24 cellular contexts compared by ENCODE assay signal in genomic region chr17:8147805-8148404, GRCh38. TPM values are rescaled to one million over a fixed set of nuclear protein-coding genes. Genes with fewer than 3 reads are reported as not detected.
DNase-seq lines count a peak whose midpoint lies in the region; ATAC-seq, FAIRE-seq and TF ChIP-seq lines count a peak whose summit lies in the region.
"Had no signal": no experiment of that assay in that cellular context is flagged by ENCODE, and none has a peak within 500 bp of the region (broad histone marks: within the 10 kb centered on the region; RNA-seq: fewer than 3 reads in every experiment).

No MANE protein-coding gene starts in this region.

- no peak for TF ChIP-seq CTCF in GM12878 (IDR thresholded peaks at IDR 0.05 in 2 of 3, conservative IDR thresholded peaks at IDR 0.05 in 1 of 3; ENCODE audit: control insufficient read depth in 2 of 3, extremely low read depth in 1 of 3, insufficient read depth in 1 of 3, low read depth in 3 of 3, low read length in 3 of 3)
- no peak for TF ChIP-seq CTCF in thyroid gland (IDR thresholded peaks at IDR 0.05)

- H2AFZ ChIP-seq in GM12878 (ENCODE audit: control insufficient read depth, low read depth, low read length) (no peak overlapping the region), mesenchymal stem cell (ENCODE audit: low read depth, low read length) (no peak overlapping the region)
- H2AFZ ChIP-seq: PC-9 had no signal

- no peaks in the 10 kb centered on the region; the same call in 1 of the 2 replicates for H4K20me1 ChIP-seq in GM12878 (ENCODE audit: control insufficient read depth, insufficient read depth)

- H3K4me1 ChIP-seq in GM12878 (ENCODE audit: control insufficient read depth, insufficient read depth, low read length) (peaks cover 14% of the 10 kb centered on the region), mesenchymal stem cell (ENCODE audit: control insufficient read depth, insufficient read depth, low read depth, low read length) (peaks cover 25% of the 10 kb centered on the region), thyroid gland (peaks cover 20 to 22% of the 10 kb centered on the region in 2 donors)

- H3K9me3 Mint-ChIP-seq in activated CD8-positive, alpha-beta memory T cell treated with anti-CD3 and anti-CD28 coated beads, Interleukin-2, amount 10 ng/mL, durations not matched to agents 7 days and 5 days (ENCODE audit: low read depth): no peaks in the 10 kb centered on the region

- peaks cover 13% of the 10 kb centered on the region for H3K4me1 Mint-ChIP-seq in activated CD8-positive, alpha-beta memory T cell treated with anti-CD3 and anti-CD28 coated beads, Interleukin-2, amount 10 ng/mL, durations not matched to agents 7 days and 5 days

- ATAC-seq in activated CD8-positive, alpha-beta memory T cell treated with anti-CD3 and anti-CD28 coated beads, Interleukin-2, amount 10 ng/mL, durations not matched to agents 7 days and 5 days: no peak
- no peak for ATAC-seq in GM12878
- ATAC-seq: esophagus mucosa, heart left ventricle had no signal

- BruUV-seq in GM12878 (replicated peaks; lab: Mats Ljungman, UMichigan): no TSS peak

- no peak overlapping the region for H3K23ac ChIP-seq in mesenchymal stem cell (ENCODE audit: low read length in 2 of 2)

- H3K27me3 Mint-ChIP-seq in activated CD8-positive, alpha-beta memory T cell treated with anti-CD3 and anti-CD28 coated beads, Interleukin-2, amount 10 ng/mL, durations not matched to agents 7 days and 5 days: no peaks in the 10 kb centered on the region

- no peak overlapping the region for H3K14ac ChIP-seq in mesenchymal stem cell (ENCODE audit: low read length in 2 of 2)

- RAD21 ChIA-PET in GM12878 (lab: Charles Lee; ENCODE audit: unreplicated experiment): no interaction called here

- no peak for TF ChIP-seq RAD21 in GM12878 (IDR thresholded peaks at IDR 0.05; ENCODE audit: insufficient read depth, low read depth, low read length)

- H3K27ac Mint-ChIP-seq in activated CD8-positive, alpha-beta memory T cell treated with anti-CD3 and anti-CD28 coated beads, Interleukin-2, amount 10 ng/mL, durations not matched to agents 7 days and 5 days: peak overlapping the region; percentile 22

- H3K36me3 ChIP-seq in GM12878 (ENCODE audit: control insufficient read depth in 2 of 2, insufficient read depth in 2 of 2, low read length in 1 of 2): peaks cover 9 to 26% of the 10 kb centered on the region in 2 experiments
- H3K36me3 ChIP-seq in mesenchymal stem cell (ENCODE audit: control insufficient read depth in 1 of 2, insufficient read depth in 2 of 2, low read depth in 1 of 2, low read length in 2 of 2): peaks cover 63 to 75% of the 10 kb centered on the region in 2 experiments
- H3K36me3 ChIP-seq in thyroid gland: peaks cover 79 to 83% of the 10 kb centered on the region in 2 donors

- H4K91ac ChIP-seq in mesenchymal stem cell (ENCODE audit: low read length): peak overlapping the region; percentile 10

- WGBS in GM12878 (ENCODE audit: insufficient coverage, insufficient replicate concordance, low lambda C conversion rate, missing lambda C conversion rate): 93% methylated on average over 13 of the region's 13 CpGs
- WGBS in mesenchymal stem cell: 96% methylated on average over 13 of the region's 13 CpGs
- WGBS in thyroid gland, 2 donors: 93 to 98% methylated on average over 12 to 13 of the region's 13 CpGs

- H2BK12ac ChIP-seq in mesenchymal stem cell (ENCODE audit: low read length in 2 of 2): no peak overlapping the region

- H3K27me3 ChIP-seq in GM12878 (replicated peaks in 1 of 2; ENCODE audit: control insufficient read depth in 2 of 2, insufficient read depth in 2 of 2, low read length in 1 of 2) (no peaks in the 10 kb centered on the region), mesenchymal stem cell (ENCODE audit: control insufficient read depth in 1 of 2, insufficient read depth in 1 of 2, low read length in 2 of 2) (no peaks in the 10 kb centered on the region), thyroid gland (no peaks in the 10 kb centered on the region)
- H3K27me3 ChIP-seq: heart left ventricle had no signal

- H2AK5ac ChIP-seq in mesenchymal stem cell (ENCODE audit: low read length, severe bottlenecking): no peak overlapping the region

- no peak for TF ChIP-seq POLR2A in GM12878 (IDR thresholded peaks at IDR 0.05; ENCODE audit: low read depth, low read length)
- TF ChIP-seq POLR2A in thyroid gland (IDR thresholded peaks at IDR 0.05): no peak

- POLR2A ChIA-PET in GM12878 (lab: Charles Lee) (interaction anchor here (1.5 to 3.8 kb wide), 2 partner anchors 8 to 13 kb away, joined by 4 to 29 read pairs; no protein-coding TSS in a partner anchor), HEK293T (lab: Yijun Ruan, JAX) (interaction anchor here (1.3 kb wide), 1 partner anchor 9 kb away, joined by 5 read pairs; no protein-coding TSS in a partner anchor)

- no peak overlapping the region for H2BK5ac ChIP-seq in mesenchymal stem cell (ENCODE audit: low read depth, low read length, poor library complexity, severe bottlenecking)

- intact Hi-C loops in GM12878 (cut with micrococcal nuclease; ENCODE audit: unreplicated experiment) (no loop called here), thyroid gland (cut with DNase I) (loop anchor here (10.0 kb wide), 1 partner anchor 303 kb away; no protein-coding TSS in a partner anchor)

- peaks cover 37% of the 10 kb centered on the region for H3K79me1 ChIP-seq in mesenchymal stem cell (replicated peaks; ENCODE audit: low read length, poor library complexity, severe bottlenecking)

- H3K18ac ChIP-seq in mesenchymal stem cell (ENCODE audit: low read depth in 1 of 2, low read length in 2 of 2): no peak overlapping the region

- H3K4me3 ChIP-seq in GM12878 (no peak overlapping the region), mesenchymal stem cell (ENCODE audit: insufficient read depth in 1 of 2, low read depth in 1 of 2, low read length in 2 of 2) (no peak overlapping the region), thyroid gland (replicated peaks in 1 of 3) (no peak overlapping the region)
- H3K4me3 ChIP-seq: heart left ventricle, PC-9 had no signal

- H3K4me2 ChIP-seq in GM12878 (ENCODE audit: control insufficient read depth, insufficient read depth): no peak overlapping the region
- H3K4me2 ChIP-seq in mesenchymal stem cell (ENCODE audit: low read length, poor library complexity, severe bottlenecking): no peak overlapping the region
- H3K4me2 ChIP-seq: PC-9 had no signal

- in situ Hi-C loops in GM12878 (cut with MboI): no loop called here

- peaks cover 19% of the 10 kb centered on the region for H3K79me2 ChIP-seq in GM12878 (ENCODE audit: control insufficient read depth, insufficient read depth, low read length)

- FAIRE-seq in GM12878 (lab: Jason Lieb, UNC): no peak
- FAIRE-seq: A204.1 had no signal

- H3K27ac ChIP-seq in GM12878 (ENCODE audit: control insufficient read depth, insufficient read depth) (no peak overlapping the region), mesenchymal stem cell (ENCODE audit: low read length, poor library complexity, severe bottlenecking) (no peak overlapping the region), thyroid gland (peak overlapping the region in 2 of 3 donors; percentile 70 to 98)
- H3K27ac ChIP-seq: C4-2B, neutrophil, PC-9 had no signal

- H3K4ac ChIP-seq in mesenchymal stem cell (ENCODE audit: low read depth in 1 of 2, low read length in 2 of 2): no peak overlapping the region

- H3K9ac ChIP-seq in GM12878 (ENCODE audit: control insufficient read depth, insufficient read depth, low read length): no peak overlapping the region
- no peak overlapping the region for H3K9ac ChIP-seq in mesenchymal stem cell (ENCODE audit: low read length)

- H2BK120ac ChIP-seq in mesenchymal stem cell (ENCODE audit: low read depth, low read length): no peak overlapping the region

- no peak for TF ChIP-seq EP300 in GM12878 (IDR thresholded peaks at IDR 0.05; ENCODE audit: borderline replicate concordance in 1 of 2, control insufficient read depth in 1 of 2, low read depth in 2 of 2, low read length in 2 of 2)

- no peak overlapping the region for H2BK15ac ChIP-seq in mesenchymal stem cell (ENCODE audit: low read depth, poor library complexity, severe bottlenecking)

- peaks cover 27% of the 10 kb centered on the region for H3K36me3 Mint-ChIP-seq in activated CD8-positive, alpha-beta memory T cell treated with anti-CD3 and anti-CD28 coated beads, Interleukin-2, amount 10 ng/mL, durations not matched to agents 7 days and 5 days

- no peak overlapping the region for H3K4me3 Mint-ChIP-seq in activated CD8-positive, alpha-beta memory T cell treated with anti-CD3 and anti-CD28 coated beads, Interleukin-2, amount 10 ng/mL, durations not matched to agents 7 days and 5 days

- H4K8ac ChIP-seq in mesenchymal stem cell (ENCODE audit: low read length): no peak overlapping the region

- SMC1A ChIA-PET in GM12878 (lab: Charles Lee; ENCODE audit: uncharacterized antibody, unreplicated experiment): no interaction called here

- DNase-seq in activated CD8-positive, alpha-beta memory T cell treated with anti-CD3 and anti-CD28 coated beads, Interleukin-2, amount 10 ng/mL, durations not matched to agents 7 days and 5 days: no peak
- no peak for DNase-seq in activated CD8-positive, alpha-beta memory T cell treated with anti-CD3 and anti-CD28 coated beads, Interleukin-2, amount 50 U/mL, for 48 hours
- DNase-seq in GM12878 (ENCODE audit: low read depth, low spot score) (no peak), mesenchymal stem cell (no peak), thyroid gland (no peak), HEK293T (ENCODE audit: extremely low spot score) (no peak), NCI-H2107 treated with DMSO at 0.1 percent for 48 hours (lab: John Stamatoyannopoulos, UW; ENCODE audit: unreplicated experiment) (no peak)
- no peak for DNase-seq in stimulated activated CD4-positive, alpha-beta T cell treated with anti-CD3 and anti-CD28 coated beads, Interleukin-2, amount 100 ng/mL, for 48 hours
- DNase-seq: activated CD8-positive, alpha-beta memory T cell treated with anti-CD3 and anti-CD28 coated beads, Interleukin-2, amount 50 U/mL, for 4 hours; activated naive CD4-positive, alpha-beta T cell treated with Interleukin-2 at 50 U/mL for 16 hours; DND-41; Kasumi-1; midbrain; NCI-H1417; NCI-H2171 treated with DMSO at 0.1 percent for 48 hours; NCI-H774; PC-9; stimulated activated CD4-positive, alpha-beta T cell treated with anti-CD3 and anti-CD28 coated beads, Interleukin-4, amount 100 ng/mL, for 1 hour had no signal

- CTCF ChIA-PET in activated CD8-positive, alpha-beta memory T cell treated with anti-CD3 and anti-CD28 coated beads, Interleukin-2, amount 10 ng/mL, durations not matched to agents 7 days and 5 days (lab: Charles Lee): interaction anchor here (1.0 kb wide), 1 partner anchor 9 kb away, joined by 7 read pairs; no protein-coding TSS in a partner anchor
- CTCF ChIA-PET in GM12878 (lab: Yijun Ruan, JAX): interaction anchor here (0.9 kb wide), 1 partner anchor 100 kb away, joined by 3 read pairs; the partner anchor contains the start of gene CTC1
- CTCF ChIA-PET in HEK293T (lab: Yijun Ruan, JAX): interaction anchor here (0.8 kb wide), 1 partner anchor 73 kb away, joined by 3 read pairs; no protein-coding TSS in a partner anchor

- H3K9me3 ChIP-seq in GM12878 (replicated peaks; ENCODE audit: control insufficient read depth, insufficient read depth, low read length) (no peaks in the 10 kb centered on the region), mesenchymal stem cell (ENCODE audit: control insufficient read depth, low read length) (no peaks in the 10 kb centered on the region), thyroid gland (no peaks in the 10 kb centered on the region)
- H3K9me3 ChIP-seq: heart left ventricle, neutrophil had no signal

RNA-seq across cellular contexts. Expression of gene PER1, which starts 4.3 kb away (rescaled TPM):
- 10 to 100 TPM; 47.3 to 56.4 TPM for total RNA-seq in activated CD8-positive, alpha-beta memory T cell treated with anti-CD3 and anti-CD28 coated beads, Interleukin-2, amount 10 ng/mL, durations not matched to agents 7 days and 5 days
- 64.5 and 73.5 TPM in 2 replicates for total RNA-seq in GM12878 (2013; cell fraction: nucleolus; rRNA removed)
- 4.9 and 5.5 TPM in 2 replicates for total RNA-seq in GM12878 (2014; rRNA removed)
- total RNA-seq in GM12878 (2014; rRNA removed; fragmentation: Illumina TruSeq; extraction: Trizol): 1.9 and 2.2 TPM in 2 replicates
- 19.9 and 25.1 TPM in 2 replicates for total RNA-seq in GM12878 (2021)
- 22.0 TPM for polyA plus RNA-seq in GM12878 (2011; ENCODE audit: low read depth)
- polyA plus RNA-seq in GM12878 (2011; rRNA removed): 3.6 and 8.6 TPM in 2 replicates
- 9.8 and 13.3 TPM in 2 replicates for polyA plus RNA-seq in GM12878 (2011; cell fraction: cytosol; rRNA removed)
- polyA plus RNA-seq in GM12878 (2011; cell fraction: nucleus; rRNA removed): 98.4 and 119 TPM in 2 replicates
- polyA plus RNA-seq in GM12878 (2012): 25.3 and 40.9 TPM in 2 replicates
- 0.81 and 4.1 TPM in 2 replicates for polyA plus RNA-seq in GM12878 (2014; fragmentation: Illumina TruSeq; extraction: Trizol)
- under 1 TPM; 0.02 to 0.26 TPM for polyA plus RNA-seq in GM12878 (2014; fragmentation: Nextera tagmentation; extraction: Ambion mirVana)
- polyA plus RNA-seq in GM12878 (2014; rRNA removed): 8.6 and 12.4 TPM in 2 replicates
- 1 to 10 TPM; 5.3 to 6.7 TPM for polyA plus RNA-seq in GM12878 (2016; fragmentation: Nextera tagmentation; extraction: Ambion mirVana)
- 12.9 and 25.3 TPM in 2 replicates for polyA minus RNA-seq in GM12878 (2011; rRNA and poly(A)+ RNA removed)
- polyA minus RNA-seq in GM12878 (2011; cell fraction: cytosol; rRNA and poly(A)+ RNA removed): 13.7 and 18.7 TPM in 2 replicates
- 39.8 and 46.7 TPM in 2 replicates for polyA minus RNA-seq in GM12878 (2011; cell fraction: nucleus; rRNA and poly(A)+ RNA removed)
- polyA plus RNA-seq in mesenchymal stem cell (2013, experiment 1 of 2): 34.9 TPM
- 25.8 TPM for polyA plus RNA-seq in mesenchymal stem cell (2013, experiment 2 of 2)
- 100 to 1,000 TPM in 3 of 4 donors, 10 to 100 TPM in 1; 85.2 to 148 (median 137) TPM for total RNA-seq in thyroid gland

RNA-seq across cellular contexts. Expression of gene VAMP2, which starts 14.8 kb away (rescaled TPM):
- total RNA-seq in activated CD8-positive, alpha-beta memory T cell treated with anti-CD3 and anti-CD28 coated beads, Interleukin-2, amount 10 ng/mL, durations not matched to agents 7 days and 5 days: 10 to 100 TPM; 47.6 to 68.9 TPM
- 27.6 and 28.5 TPM in 2 replicates for total RNA-seq in GM12878 (2013; cell fraction: nucleolus; rRNA removed)
- total RNA-seq in GM12878 (2014; rRNA removed): 3.8 and 4.7 TPM in 2 replicates
- total RNA-seq in GM12878 (2014; rRNA removed; fragmentation: Illumina TruSeq; extraction: Trizol): 6.1 and 6.4 TPM in 2 replicates
- 25.1 and 27.8 TPM in 2 replicates for total RNA-seq in GM12878 (2021)
- polyA plus RNA-seq in GM12878 (2011; ENCODE audit: low read depth): 33.4 TPM
- polyA plus RNA-seq in GM12878 (2011; rRNA removed): 18.8 and 24.9 TPM in 2 replicates
- 22.6 and 33.1 TPM in 2 replicates for polyA plus RNA-seq in GM12878 (2011; cell fraction: cytosol; rRNA removed)
- polyA plus RNA-seq in GM12878 (2011; cell fraction: nucleus; rRNA removed): 68.3 and 69.6 TPM in 2 replicates
- polyA plus RNA-seq in GM12878 (2012): 45.8 and 62.7 TPM in 2 replicates
- polyA plus RNA-seq in GM12878 (2014; fragmentation: Illumina TruSeq; extraction: Trizol): 35.2 and 40.8 TPM in 2 replicates
- 1 to 10 TPM; 3.0 to 6.3 TPM for polyA plus RNA-seq in GM12878 (2014; fragmentation: Nextera tagmentation; extraction: Ambion mirVana)
- polyA plus RNA-seq in GM12878 (2014; rRNA removed): 25.0 and 25.3 TPM in 2 replicates
- polyA plus RNA-seq in GM12878 (2016; fragmentation: Nextera tagmentation; extraction: Ambion mirVana): 10 to 100 TPM; 25.0 to 28.0 TPM
- 7.0 and 9.0 TPM in 2 replicates for polyA minus RNA-seq in GM12878 (2011; rRNA and poly(A)+ RNA removed)
- 7.4 and 9.2 TPM in 2 replicates for polyA minus RNA-seq in GM12878 (2011; cell fraction: cytosol; rRNA and poly(A)+ RNA removed)
- 12.8 and 17.6 TPM in 2 replicates for polyA minus RNA-seq in GM12878 (2011; cell fraction: nucleus; rRNA and poly(A)+ RNA removed)
- polyA plus RNA-seq in mesenchymal stem cell (2013, experiment 1 of 2): 48.0 TPM
- polyA plus RNA-seq in mesenchymal stem cell (2013, experiment 2 of 2): 47.4 TPM
- 10 to 100 TPM; 30.6 to 35.2 (median 33.4) TPM for total RNA-seq in thyroid gland

RNA-seq across cellular contexts. Expression of gene HES7, which starts 24.0 kb away (rescaled TPM):
- 1 to 10 TPM; 1.2 TPM for total RNA-seq in activated CD8-positive, alpha-beta memory T cell treated with anti-CD3 and anti-CD28 coated beads, Interleukin-2, amount 10 ng/mL, durations not matched to agents 7 days and 5 days
- total RNA-seq in GM12878 (2013; cell fraction: nucleolus; rRNA removed): 1.8 and 2.2 TPM in 2 replicates
- 0.22 and 1.1 TPM in 2 replicates for total RNA-seq in GM12878 (2014; rRNA removed)
- total RNA-seq in GM12878 (2014; rRNA removed; fragmentation: Illumina TruSeq; extraction: Trizol): 0.09 TPM in 1 of 2 replicates, not detected in the other
- 1.3 and 1.9 TPM in 2 replicates for total RNA-seq in GM12878 (2021)
- not detected for polyA plus RNA-seq in GM12878 (2011; ENCODE audit: low read depth)
- 0.27 and 0.38 TPM in 2 replicates for polyA plus RNA-seq in GM12878 (2011; rRNA removed)
- 0.34 and 0.84 TPM in 2 replicates for polyA plus RNA-seq in GM12878 (2011; cell fraction: cytosol; rRNA removed)
- polyA plus RNA-seq in GM12878 (2011; cell fraction: nucleus; rRNA removed): 8.3 and 9.4 TPM in 2 replicates
- polyA plus RNA-seq in GM12878 (2012): 0.65 and 0.66 TPM in 2 replicates
- polyA plus RNA-seq in GM12878 (2014; fragmentation: Illumina TruSeq; extraction: Trizol): not detected in 2 replicates
- under 1 TPM in 1 of 2 experiments, not detected in 1; 0.07 TPM for polyA plus RNA-seq in GM12878 (2014; fragmentation: Nextera tagmentation; extraction: Ambion mirVana)
- 0.87 and 1.3 TPM in 2 replicates for polyA plus RNA-seq in GM12878 (2014; rRNA removed)
- under 1 TPM in 1 of 2 experiments, not detected in 1; 0.08 TPM for polyA plus RNA-seq in GM12878 (2016; fragmentation: Nextera tagmentation; extraction: Ambion mirVana)
- not detected in 2 replicates for polyA minus RNA-seq in GM12878 (2011; rRNA and poly(A)+ RNA removed)
- polyA minus RNA-seq in GM12878 (2011; cell fraction: cytosol; rRNA and poly(A)+ RNA removed): not detected in 2 replicates
- 0.36 and 0.48 TPM in 2 replicates for polyA minus RNA-seq in GM12878 (2011; cell fraction: nucleus; rRNA and poly(A)+ RNA removed)
- polyA plus RNA-seq in mesenchymal stem cell (2013, experiment 1 of 2): 1.5 TPM
- polyA plus RNA-seq in mesenchymal stem cell (2013, experiment 2 of 2): 1.4 TPM
- 1 to 10 TPM in 1 of 4 donors, not detected in 3; 1.7 TPM for total RNA-seq in thyroid gland

RNA-seq across cellular contexts. Expression of gene TMEM107, which starts 28.3 kb away (rescaled TPM):
- total RNA-seq in activated CD8-positive, alpha-beta memory T cell treated with anti-CD3 and anti-CD28 coated beads, Interleukin-2, amount 10 ng/mL, durations not matched to agents 7 days and 5 days: 10 to 100 TPM; 29.9 to 61.0 TPM
- total RNA-seq in GM12878 (2013; cell fraction: nucleolus; rRNA removed): 31.8 and 36.0 TPM in 2 replicates
- total RNA-seq in GM12878 (2014; rRNA removed) (38.7 and 47.6 TPM in 2 replicates), GM12878 (2014; rRNA removed; fragmentation: Illumina TruSeq; extraction: Trizol) (23.7 and 24.9 TPM in 2 replicates), GM12878 (2021) (18.6 and 20.0 TPM in 2 replicates), thyroid gland (10 to 100 TPM; 19.7 to 34.7 (median 32.2) TPM)
- polyA plus RNA-seq in GM12878 (2011; ENCODE audit: low read depth): 9.9 TPM
- polyA plus RNA-seq in GM12878 (2011; rRNA removed) (32.9 and 33.7 TPM in 2 replicates), GM12878 (2014; fragmentation: Illumina TruSeq; extraction: Trizol) (7.5 and 7.9 TPM in 2 replicates), GM12878 (2014; fragmentation: Nextera tagmentation; extraction: Ambion mirVana) (10 to 100 TPM; 20.8 to 27.0 TPM), GM12878 (2014; rRNA removed) (13.0 and 15.7 TPM in 2 replicates), GM12878 (2016; fragmentation: Nextera tagmentation; extraction: Ambion mirVana) (10 to 100 TPM; 22.5 to 23.3 TPM)
- polyA plus RNA-seq in GM12878 (2011; cell fraction: cytosol; rRNA removed): 40.2 and 40.3 TPM in 2 replicates
- 32.6 and 35.3 TPM in 2 replicates for polyA plus RNA-seq in GM12878 (2011; cell fraction: nucleus; rRNA removed)
- 19.2 and 20.9 TPM in 2 replicates for polyA plus RNA-seq in GM12878 (2012)
- 132 and 195 TPM in 2 replicates for polyA minus RNA-seq in GM12878 (2011; rRNA and poly(A)+ RNA removed)
- polyA minus RNA-seq in GM12878 (2011; cell fraction: cytosol; rRNA and poly(A)+ RNA removed): 52.2 and 52.7 TPM in 2 replicates
- 146 and 159 TPM in 2 replicates for polyA minus RNA-seq in GM12878 (2011; cell fraction: nucleus; rRNA and poly(A)+ RNA removed)
- polyA plus RNA-seq in mesenchymal stem cell (2013, experiment 1 of 2): 9.0 TPM
- 9.7 TPM for polyA plus RNA-seq in mesenchymal stem cell (2013, experiment 2 of 2)

RNA-seq across cellular contexts. Expression of gene ALOXE3, which starts 29.6 kb away (rescaled TPM):
- not detected for total RNA-seq in activated CD8-positive, alpha-beta memory T cell treated with anti-CD3 and anti-CD28 coated beads, Interleukin-2, amount 10 ng/mL, durations not matched to agents 7 days and 5 days
- not detected in 2 replicates for total RNA-seq in GM12878 (2013; cell fraction: nucleolus; rRNA removed)
- total RNA-seq in GM12878 (2014; rRNA removed) (not detected in 2 replicates), GM12878 (2014; rRNA removed; fragmentation: Illumina TruSeq; extraction: Trizol) (not detected in 2 replicates), GM12878 (2021) (not detected in 2 replicates), thyroid gland (not detected)
- not detected for polyA plus RNA-seq in GM12878 (2011; ENCODE audit: low read depth)
- polyA plus RNA-seq in GM12878 (2011; rRNA removed) (0.04 and 0.09 TPM in 2 replicates), GM12878 (2014; fragmentation: Illumina TruSeq; extraction: Trizol) (not detected in 2 replicates), GM12878 (2014; fragmentation: Nextera tagmentation; extraction: Ambion mirVana) (not detected), GM12878 (2014; rRNA removed) (not detected in 2 replicates), GM12878 (2016; fragmentation: Nextera tagmentation; extraction: Ambion mirVana) (not detected)
- 0.06 and 0.10 TPM in 2 replicates for polyA plus RNA-seq in GM12878 (2011; cell fraction: cytosol; rRNA removed)
- polyA plus RNA-seq in GM12878 (2011; cell fraction: nucleus; rRNA removed): 0.04 TPM in 1 of 2 replicates, not detected in the other
- polyA plus RNA-seq in GM12878 (2012): not detected in 2 replicates
- not detected in 2 replicates for polyA minus RNA-seq in GM12878 (2011; rRNA and poly(A)+ RNA removed)
- polyA minus RNA-seq in GM12878 (2011; cell fraction: cytosol; rRNA and poly(A)+ RNA removed): not detected in 2 replicates
- polyA minus RNA-seq in GM12878 (2011; cell fraction: nucleus; rRNA and poly(A)+ RNA removed): not detected in 2 replicates
- polyA plus RNA-seq in mesenchymal stem cell (2013, experiment 1 of 2): 0.01 TPM
- polyA plus RNA-seq in mesenchymal stem cell (2013, experiment 2 of 2): not detected
- total RNA-seq: dermis microvascular lymphatic vessel endothelial cell, heart left ventricle had no signal

Comparison
In these comparisons a context has a peak if more than half of its experiments do, and no peak if none do; other contexts are left out.
1. H3K27ac ChIP-seq: peak in thyroid gland (2 of 3); none in GM12878 (single experiment) and mesenchymal stem cell (single experiment).